ENCODE assay signal across 30 cellular contexts in genomic region chr11:47498149-47498548, GRCh38. TPM values are rescaled to one million over a fixed set of nuclear protein-coding genes. Genes with fewer than 3 reads are reported as not detected.
DNase-seq lines count a peak whose midpoint lies in the region; ATAC-seq, FAIRE-seq and TF ChIP-seq lines count a peak whose summit lies in the region.
"Had no signal": no experiment of that assay in that cellular context is flagged by ENCODE, and none has a peak within 500 bp of the region (broad histone marks: within the 10 kb centered on the region; RNA-seq: fewer than 3 reads in every experiment).

No MANE protein-coding gene starts in this region.

- CTCF ChIA-PET in HepG2 (lab: Yijun Ruan, JAX; ENCODE audit: low intra/inter-chr PET ratio, low total read pairs), result no interaction called here
- CTCF ChIA-PET in PC-3 (lab: Charles Lee), result no interaction called here

- no peak overlapping the region for H3K9ac ChIP-seq in Karpas-422 (ENCODE audit: low read length)
- H3K9ac ChIP-seq in HepG2 (ENCODE audit: insufficient read depth, low read depth, low read length), result no peak overlapping the region
- no peak overlapping the region for H3K9ac ChIP-seq in PC-3 (ENCODE audit: low read length)

- H3K4me3 ChIP-seq in Karpas-422 (ENCODE audit: low read length) (no peak overlapping the region), HepG2 (replicated peaks in 1 of 3; ENCODE audit: insufficient read depth in 1 of 3, low read depth in 2 of 3, low read length in 3 of 3) (no peak overlapping the region), PC-3 (ENCODE audit: low read length) (no peak overlapping the region)
- H3K4me3 ChIP-seq: ascending aorta, dorsolateral prefrontal cortex, heart right ventricle, SJSA1 had no signal

- no peaks in the 10 kb centered on the region for H3K9me3 Mint-ChIP-seq in activated CD4-positive, alpha-beta T cell treated with anti-CD3 and anti-CD28 coated beads, Interleukin-2, amount 10 ng/mL, durations not matched to agents 24 days and 14 days
- no peaks in the 10 kb centered on the region for H3K9me3 Mint-ChIP-seq in progenitor cell of endocrine pancreas (ENCODE audit: low read depth)
- H3K9me3 Mint-ChIP-seq: activated T-helper 1 cell treated with anti-CD3 and anti-CD28 coated beads, Interleukin-12 subunit alpha, Interleukin-12 subunit beta, Interleukin-2, Interleukin-4 antibody, amounts not matched to agents 30 ng/mL and 10 ng/mL and 1 ng/mL, durations not matched to agents 14 hours and 24 hours and 36 hours; nephron progenitor cell; type B pancreatic cell had no signal

- H3K4me1 ChIP-seq in Karpas-422 (ENCODE audit: low read length), result peaks cover 50% of the 10 kb centered on the region
- peaks cover 31% of the 10 kb centered on the region for H3K4me1 ChIP-seq in HepG2 (ENCODE audit: insufficient read depth, low read length)
- H3K4me1 ChIP-seq in PC-3 (ENCODE audit: insufficient read depth, low read length), result no peaks in the 10 kb centered on the region
- H3K4me1 ChIP-seq in foreskin keratinocyte, result no peaks in the 10 kb centered on the region

- no peak for TF ChIP-seq CTCF in HepG2 (CRISPR knock-in tag; IDR thresholded peaks at IDR 0.05)
- TF ChIP-seq CTCF in progenitor cell of endocrine pancreas (IDR thresholded peaks at IDR 0.05; ENCODE audit: unreplicated experiment), result no peak
- TF ChIP-seq CTCF in PC-3 (conservative IDR thresholded peaks at IDR 0.05; ENCODE audit: low read depth, low read length), result no peak
- no peak for TF ChIP-seq CTCF in foreskin keratinocyte (conservative IDR thresholded peaks at IDR 0.05)

- no peaks in the 10 kb centered on the region for H3K27me3 ChIP-seq in Karpas-422 (ENCODE audit: low read length)
- H3K27me3 ChIP-seq in HepG2 (ENCODE audit: control insufficient read depth in 1 of 2, insufficient read depth in 2 of 2, low read length in 2 of 2), result no peaks in the 10 kb centered on the region; a peak in 1 of 5 replicates
- H3K27me3 ChIP-seq in PC-3 (ENCODE audit: low read length), result no peaks in the 10 kb centered on the region
- H3K27me3 ChIP-seq in foreskin keratinocyte, result no peaks in the 10 kb centered on the region
- H3K27me3 ChIP-seq: ascending aorta, dorsolateral prefrontal cortex, heart right ventricle, SJSA1 had no signal

- peak overlapping the region; percentile 34 for H3K27ac Mint-ChIP-seq in activated CD4-positive, alpha-beta T cell treated with anti-CD3 and anti-CD28 coated beads, Interleukin-2, amount 10 ng/mL, durations not matched to agents 24 days and 14 days
- peak overlapping the region; percentile 46 for H3K27ac Mint-ChIP-seq in progenitor cell of endocrine pancreas
- H3K27ac Mint-ChIP-seq: activated T-helper 1 cell treated with anti-CD3 and anti-CD28 coated beads, Interleukin-12 subunit alpha, Interleukin-12 subunit beta, Interleukin-2, Interleukin-4 antibody, amounts not matched to agents 30 ng/mL and 10 ng/mL and 1 ng/mL, durations not matched to agents 14 hours and 24 hours and 36 hours; nephron progenitor cell; type B pancreatic cell had no signal

- no peak for DNase-seq in activated CD4-positive, alpha-beta T cell treated with anti-CD3 and anti-CD28 coated beads, Interleukin-2, amount 10 ng/mL, durations not matched to agents 24 days and 14 days
- no peak for DNase-seq in activated CD4-positive, alpha-beta T cell treated with anti-CD3 and anti-CD28 coated beads for 4 hours
- no peak for DNase-seq in Karpas-422
- DNase-seq in HepG2 (ENCODE audit: low spot score), result no peak
- DNase-seq in progenitor cell of endocrine pancreas (ENCODE audit: low spot score, unreplicated experiment), result no peak
- DNase-seq in globus pallidus (ENCODE audit: low spot score), result no peak
- no peak for DNase-seq in PC-3
- DNase-seq in foreskin keratinocyte, result no peak
- DNase-seq: activated CD4-positive, alpha-beta T cell treated with anti-CD3 and anti-CD28 coated beads for 1 hour; activated naive CD4-positive, alpha-beta T cell treated with anti-CD3 and anti-CD28 coated beads, Interleukin-2, amount 50 U/mL, for 16 hours; AML-193; central memory CD4-positive, alpha-beta T cell; dorsolateral prefrontal cortex; heart right ventricle; left cardiac atrium; NCI-H1694 treated with DMSO at 0.1 percent for 48 hours; NCI-H2171; NCI-H524; nephron progenitor cell; NK-92 treated with Interleukin-12 subunit alpha and Interleukin-12 subunit beta, amount 100 ng/mL, for 24 hours; posterior cingulate gyrus; stimulated activated CD4-positive, alpha-beta T cell treated with anti-CD3 and anti-CD28 coated beads, Interleukin-15, amount 100 ng/mL, for 24 hours had no signal

- H3K36me3 Mint-ChIP-seq in activated CD4-positive, alpha-beta T cell treated with anti-CD3 and anti-CD28 coated beads, Interleukin-2, amount 10 ng/mL, durations not matched to agents 24 days and 14 days (ENCODE audit: low read depth), result peaks cover 31% of the 10 kb centered on the region
- H3K36me3 Mint-ChIP-seq in progenitor cell of endocrine pancreas (ENCODE audit: insufficient read depth), result peaks cover 3% of the 10 kb centered on the region
- H3K36me3 Mint-ChIP-seq: type B pancreatic cell had no signal

- no peaks in the 10 kb centered on the region for H4K20me1 ChIP-seq in Karpas-422 (ENCODE audit: insufficient read depth, low read depth, low read length)
- peaks cover 31% of the 10 kb centered on the region for H4K20me1 ChIP-seq in HepG2 (ENCODE audit: insufficient read depth, low read length)
- peaks cover 11% of the 10 kb centered on the region; the same call in 1 of the 2 replicates for H4K20me1 ChIP-seq in PC-3 (ENCODE audit: low read length)

- H3K79me2 ChIP-seq in Karpas-422 (ENCODE audit: low read length) (peaks cover 98% of the 10 kb centered on the region), HepG2 (ENCODE audit: insufficient read depth, low read length) (peaks cover 87% of the 10 kb centered on the region), PC-3 (ENCODE audit: low read length) (peaks cover 96% of the 10 kb centered on the region)

- TF ChIP-seq EP300 in HepG2 (IDR thresholded peaks at IDR 0.05; ENCODE audit: low read depth in 2 of 2, low read length in 2 of 2) (no peak), HepG2 (CRISPR knock-in tag; IDR thresholded peaks at IDR 0.05; ENCODE audit: borderline replicate concordance) (no peak)

- no peak overlapping the region for H3K4me3 Mint-ChIP-seq in activated CD4-positive, alpha-beta T cell treated with anti-CD3 and anti-CD28 coated beads, Interleukin-2, amount 10 ng/mL, durations not matched to agents 24 days and 14 days
- H3K4me3 Mint-ChIP-seq in progenitor cell of endocrine pancreas (ENCODE audit: low read depth), result no peak overlapping the region
- H3K4me3 Mint-ChIP-seq: activated T-helper 1 cell treated with anti-CD3 and anti-CD28 coated beads, Interleukin-12 subunit alpha, Interleukin-12 subunit beta, Interleukin-2, Interleukin-4 antibody, amounts not matched to agents 30 ng/mL and 10 ng/mL and 1 ng/mL, durations not matched to agents 14 hours and 24 hours and 36 hours; nephron progenitor cell; type B pancreatic cell had no signal

- BruUV-seq in HepG2 (replicated peaks; lab: Mats Ljungman, UMichigan), result no TSS peak
- BruUV-seq in PC-3 (replicated peaks; lab: Mats Ljungman, UMichigan), result no TSS peak

- H3K4me1 Mint-ChIP-seq in activated CD4-positive, alpha-beta T cell treated with anti-CD3 and anti-CD28 coated beads, Interleukin-2, amount 10 ng/mL, durations not matched to agents 24 days and 14 days, result peaks cover 19% of the 10 kb centered on the region
- H3K4me1 Mint-ChIP-seq in progenitor cell of endocrine pancreas (ENCODE audit: low read depth), result peaks cover 24% of the 10 kb centered on the region

- no peaks in the 10 kb centered on the region for H3K27me3 Mint-ChIP-seq in activated CD4-positive, alpha-beta T cell treated with anti-CD3 and anti-CD28 coated beads, Interleukin-2, amount 10 ng/mL, durations not matched to agents 24 days and 14 days
- H3K27me3 Mint-ChIP-seq in progenitor cell of endocrine pancreas, result no peaks in the 10 kb centered on the region
- H3K27me3 Mint-ChIP-seq: type B pancreatic cell had no signal

- H3K9me2 ChIP-seq in Karpas-422 (replicated peaks; ENCODE audit: insufficient read depth, low read length) (no peaks in the 10 kb centered on the region), PC-3 (replicated peaks; ENCODE audit: low read length) (no peaks in the 10 kb centered on the region)

- H2AFZ ChIP-seq in Karpas-422 (ENCODE audit: low read length) (no peak overlapping the region), HepG2 (ENCODE audit: low read length) (no peak overlapping the region), PC-3 (ENCODE audit: low read length) (no peak overlapping the region)

- in situ Hi-C loops in HepG2 (cut with HindIII; ENCODE audit: extremely low pct_ligation_motif_present, low pct_unique_long_range_greater_than_20kb), result no loop called here

- 93% methylated on average over 3 of the region's 3 CpGs for WGBS in HepG2 (ENCODE audit: low lambda C conversion rate)

- ATAC-seq in HepG2 (no peak), PC-3 (no peak), foreskin keratinocyte (no peak)
- ATAC-seq: heart right ventricle, left cardiac atrium, Panc1, sciatic nerve had no signal

- no peaks in the 10 kb centered on the region for H3F3A ChIP-seq in PC-3 (ENCODE audit: low read length, unreplicated experiment)

- POLR2A ChIA-PET in HepG2 (lab: Yijun Ruan, JAX), result no interaction called here
- POLR2A ChIA-PET in PC-3 (lab: Charles Lee; ENCODE audit: unreplicated experiment), result no interaction called here

- H3K36me3 ChIP-seq in Karpas-422 (ENCODE audit: insufficient read depth, low read length) (peaks cover 35% of the 10 kb centered on the region), HepG2 (replicated peaks in 1 of 2; ENCODE audit: control insufficient read depth in 1 of 2, insufficient read depth in 2 of 2, low read length in 2 of 2) (peaks cover 7 to 36% of the 10 kb centered on the region in 2 experiments), PC-3 (ENCODE audit: low read depth, low read length) (peaks cover 29% of the 10 kb centered on the region; the same call in 1 of the 2 replicates)

- intact Hi-C loops in activated CD4-positive, alpha-beta T cell treated with anti-CD3 and anti-CD28 coated beads, Interleukin-2, amount 10 ng/mL, durations not matched to agents 24 days and 14 days (cut with micrococcal nuclease), result no loop called here
- intact Hi-C loops in HepG2 (cut with micrococcal nuclease; ENCODE audit: unreplicated experiment) (no loop called here), PC-3 (cut with micrococcal nuclease) (no loop called here)

- peak overlapping the region; percentile 56 for H3K27ac ChIP-seq in Karpas-422 (ENCODE audit: low read length)
- no peak overlapping the region for H3K27ac ChIP-seq in HepG2 (ENCODE audit: extremely low read length, insufficient read depth, low read length)
- no peak overlapping the region for H3K27ac ChIP-seq in PC-3 (ENCODE audit: low read length)
- H3K27ac ChIP-seq in foreskin keratinocyte, result no peak overlapping the region
- H3K27ac ChIP-seq: ascending aorta, SJSA1 had no signal

- FAIRE-seq in HepG2 (lab: Jason Lieb, UNC), result no peak

- H3K9me3 ChIP-seq in Karpas-422 (ENCODE audit: low read length) (no peaks in the 10 kb centered on the region), HepG2 (ENCODE audit: low read length) (no peaks in the 10 kb centered on the region), PC-3 (ENCODE audit: low read length) (no peaks in the 10 kb centered on the region)
- H3K9me3 ChIP-seq: ascending aorta, heart right ventricle, SJSA1 had no signal

- no peak for TF ChIP-seq POLR2A in HepG2 (IDR thresholded peaks at IDR 0.05; ENCODE audit: insufficient read depth in 1 of 2, low read depth in 2 of 2, low read length in 2 of 2)

- H3K4me2 ChIP-seq in Karpas-422 (ENCODE audit: low read depth, low read length, poor library complexity, severe bottlenecking) (peak overlapping the region; percentile 49), HepG2 (ENCODE audit: low read depth, low read length) (no peak overlapping the region), PC-3 (ENCODE audit: low read length) (no peak overlapping the region)

- no peak for TF ChIP-seq RAD21 in HepG2 (CRISPR knock-in tag; IDR thresholded peaks at IDR 0.05)

RNA-seq across cellular contexts. Expression of gene RAPSN, which starts 49.2 kb away (rescaled TPM):
- total RNA-seq in activated CD4-positive, alpha-beta T cell treated with anti-CD3 and anti-CD28 coated beads, Interleukin-2, amount 10 ng/mL, durations not matched to agents 24 days and 14 days, result 0.42 and 1.0 TPM in 2 replicates
- 0.52 and 4.5 TPM in 2 replicates for total RNA-seq in Karpas-422 (2014; rRNA removed; shearing (Covaris generic); ENCODE audit: low replicate concordance)
- total RNA-seq in HepG2 (2016; rRNA removed; fragmentation: Illumina TruSeq; extraction: Trizol), result 0.60 and 1.2 TPM in 2 replicates
- total RNA-seq in HepG2 (2016; cell fraction: cytosol; rRNA removed; fragmentation: Illumina TruSeq; extraction: Trizol; ENCODE audit: low read depth), result 0.91 and 1.4 TPM in 2 replicates
- total RNA-seq in HepG2 (2016; cell fraction: insoluble cytoplasmic fraction; rRNA removed; fragmentation: Illumina TruSeq; extraction: Trizol), result 1.0 and 1.7 TPM in 2 replicates
- total RNA-seq in HepG2 (2016; cell fraction: membrane; rRNA removed; fragmentation: Illumina TruSeq; extraction: Trizol), result 1.2 and 1.4 TPM in 2 replicates
- 0.72 and 1.2 TPM in 2 replicates for total RNA-seq in HepG2 (2016; cell fraction: nucleus; rRNA removed; fragmentation: Illumina TruSeq; extraction: Trizol)
- polyA plus RNA-seq in HepG2 (2011; rRNA removed), result 0.15 and 0.40 TPM in 2 replicates
- polyA plus RNA-seq in HepG2 (2011; cell fraction: cytosol; rRNA removed), result 0.13 and 0.14 TPM in 2 replicates
- 0.77 and 1.1 TPM in 2 replicates for polyA plus RNA-seq in HepG2 (2011; cell fraction: nucleus; rRNA removed)
- polyA plus RNA-seq in HepG2 (2012), result 0.79 and 0.80 TPM in 2 replicates
- polyA plus RNA-seq in HepG2 (2016; cell fraction: cytosol; fragmentation: Illumina TruSeq; extraction: Trizol; ENCODE audit: low read depth), result 0.51 and 1.2 TPM in 2 replicates
- polyA plus RNA-seq in HepG2 (2016; cell fraction: insoluble cytoplasmic fraction; fragmentation: Illumina TruSeq; extraction: Trizol; ENCODE audit: low read depth), result 0.83 and 0.93 TPM in 2 replicates
- 0.44 TPM in 1 of 2 replicates, not detected in the other for polyA plus RNA-seq in HepG2 (2016; cell fraction: membrane; fragmentation: Illumina TruSeq; extraction: Trizol; ENCODE audit: low read depth)
- polyA plus RNA-seq in HepG2 (2016; cell fraction: nucleus; fragmentation: Illumina TruSeq; extraction: Trizol; ENCODE audit: insufficient read depth, low read depth), result 2.3 and 3.6 TPM in 2 replicates
- polyA minus RNA-seq in HepG2 (2011; rRNA and poly(A)+ RNA removed; ENCODE audit: low replicate concordance), result 0.16 and 0.64 TPM in 2 replicates
- not detected in 2 replicates for polyA minus RNA-seq in HepG2 (2011; cell fraction: cytosol; rRNA and poly(A)+ RNA removed)
- polyA minus RNA-seq in HepG2 (2011; cell fraction: nucleus; rRNA and poly(A)+ RNA removed), result 0.75 and 1.2 TPM in 2 replicates
- total RNA-seq in progenitor cell of endocrine pancreas, result 0.42 and 0.81 TPM in 2 replicates
- total RNA-seq in PC-3 (2014; rRNA removed), result 0.23 TPM in 1 of 2 replicates, not detected in the other
- 0.14 and 0.18 TPM in 2 replicates for total RNA-seq in foreskin keratinocyte
- polyA plus RNA-seq in foreskin keratinocyte, result 0.10 and 0.32 TPM in 2 replicates
- total RNA-seq: A172, ascending aorta, G401, left cardiac atrium had no signal

RNA-seq across cellular contexts. Expression of gene CELF1, which starts 54.8 kb away (rescaled TPM):
- total RNA-seq in activated CD4-positive, alpha-beta T cell treated with anti-CD3 and anti-CD28 coated beads, Interleukin-2, amount 10 ng/mL, durations not matched to agents 24 days and 14 days, result 154 and 159 TPM in 2 replicates
- total RNA-seq in Karpas-422 (2014; rRNA removed; shearing (Covaris generic); ENCODE audit: low replicate concordance), result 130 and 148 TPM in 2 replicates
- total RNA-seq in HepG2 (2016; rRNA removed; fragmentation: Illumina TruSeq; extraction: Trizol), result 80.1 and 93.4 TPM in 2 replicates
- 11.9 and 18.9 TPM in 2 replicates for total RNA-seq in HepG2 (2016; cell fraction: cytosol; rRNA removed; fragmentation: Illumina TruSeq; extraction: Trizol; ENCODE audit: low read depth)
- total RNA-seq in HepG2 (2016; cell fraction: insoluble cytoplasmic fraction; rRNA removed; fragmentation: Illumina TruSeq; extraction: Trizol), result 79.6 and 87.8 TPM in 2 replicates
- 21.9 and 25.0 TPM in 2 replicates for total RNA-seq in HepG2 (2016; cell fraction: membrane; rRNA removed; fragmentation: Illumina TruSeq; extraction: Trizol)
- total RNA-seq in HepG2 (2016; cell fraction: nucleus; rRNA removed; fragmentation: Illumina TruSeq; extraction: Trizol), result 82.4 and 83.3 TPM in 2 replicates
- polyA plus RNA-seq in HepG2 (2011; rRNA removed), result 69.0 and 70.4 TPM in 2 replicates
- polyA plus RNA-seq in HepG2 (2011; cell fraction: cytosol; rRNA removed), result 39.2 and 40.8 TPM in 2 replicates
- polyA plus RNA-seq in HepG2 (2011; cell fraction: nucleus; rRNA removed), result 119 and 122 TPM in 2 replicates
- polyA plus RNA-seq in HepG2 (2012), result 26.5 and 31.0 TPM in 2 replicates
- 1.3 and 1.7 TPM in 2 replicates for polyA plus RNA-seq in HepG2 (2016; cell fraction: cytosol; fragmentation: Illumina TruSeq; extraction: Trizol; ENCODE audit: low read depth)
- 45.5 and 54.9 TPM in 2 replicates for polyA plus RNA-seq in HepG2 (2016; cell fraction: insoluble cytoplasmic fraction; fragmentation: Illumina TruSeq; extraction: Trizol; ENCODE audit: low read depth)
- polyA plus RNA-seq in HepG2 (2016; cell fraction: membrane; fragmentation: Illumina TruSeq; extraction: Trizol; ENCODE audit: low read depth), result 4.2 and 6.0 TPM in 2 replicates
- polyA plus RNA-seq in HepG2 (2016; cell fraction: nucleus; fragmentation: Illumina TruSeq; extraction: Trizol; ENCODE audit: insufficient read depth, low read depth), result 81.4 and 92.9 TPM in 2 replicates
- 153 and 310 TPM in 2 replicates for polyA minus RNA-seq in HepG2 (2011; rRNA and poly(A)+ RNA removed; ENCODE audit: low replicate concordance)
- polyA minus RNA-seq in HepG2 (2011; cell fraction: cytosol; rRNA and poly(A)+ RNA removed), result 51.3 and 63.1 TPM in 2 replicates
- 123 and 152 TPM in 2 replicates for polyA minus RNA-seq in HepG2 (2011; cell fraction: nucleus; rRNA and poly(A)+ RNA removed)
- total RNA-seq in progenitor cell of endocrine pancreas, result 161 and 163 TPM in 2 replicates
- 80.1 and 92.7 TPM in 2 replicates for total RNA-seq in PC-3 (2014; rRNA removed)
- total RNA-seq in foreskin keratinocyte, result 84.1 and 93.3 TPM in 2 replicates
- polyA plus RNA-seq in foreskin keratinocyte, result 26.7 and 28.8 TPM in 2 replicates
